In the genomic region with DNA sequence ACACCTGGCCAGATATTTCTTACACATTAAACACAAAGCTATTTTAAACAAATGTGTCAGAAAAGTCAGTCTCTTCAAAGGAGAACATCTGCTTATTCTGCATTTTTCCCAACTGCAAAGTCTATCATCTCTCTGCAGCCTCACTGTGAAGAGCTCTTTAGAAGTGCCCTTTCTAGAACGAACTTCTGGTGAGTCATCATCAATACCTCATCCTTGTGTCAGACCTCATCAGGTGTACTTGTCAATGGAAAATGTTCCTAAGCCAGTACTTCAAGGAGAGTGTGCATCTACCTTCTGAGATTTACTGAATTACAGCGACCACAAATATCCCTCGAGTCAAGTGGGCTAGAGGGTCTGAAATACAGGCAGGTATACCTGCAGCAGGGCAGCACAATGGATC, we compare ENCODE assay signal across 21 cellular contexts.
"Had no signal": no experiment of that assay in that cellular context is flagged by ENCODE, and none has a peak within 500 bp of the region (broad histone marks: within the 10 kb centered on the region; RNA-seq: fewer than 3 reads in every experiment).

No MANE protein-coding gene starts in this region.

- H3K36me3 ChIP-seq: esophagus squamous epithelium, pancreas had no signal

- DNase-seq: cortex of kidney; dorsolateral prefrontal cortex; effector CD8-positive, alpha-beta T cell; esophagus squamous epithelium; foreskin fibroblast; kidney; left colon; left ventricle myocardium superior; mesendoderm; naive B cell; occipital lobe; pancreas; right cardiac atrium; small intestine; stimulated activated CD4-positive, alpha-beta T cell treated with anti-CD3 and anti-CD28 coated beads, Interleukin-2, amount 100 ng/mL, for 48 hours; stimulated activated naive CD4-positive, alpha-beta T cell treated with Interleukin-2 at 50 U/mL for 16 hours; trophoblast cell had no signal

- H3K4me3 Mint-ChIP-seq: naive B cell, nephron had no signal

- H3K4me3 ChIP-seq: dorsolateral prefrontal cortex, esophagus squamous epithelium, lung, pancreas had no signal

- FAIRE-seq: kidney, pancreas, small intestine, urothelium cell line had no signal

- H3K27me3 Mint-ChIP-seq: progenitor cell of endocrine pancreas had no signal

- H3K27me3 ChIP-seq: dorsolateral prefrontal cortex, esophagus squamous epithelium, pancreas had no signal

- H3K27ac Mint-ChIP-seq: naive B cell, nephron, progenitor cell of endocrine pancreas had no signal

- H3K27ac ChIP-seq: dorsolateral prefrontal cortex, esophagus squamous epithelium, pancreas had no signal

- H3K9me3 ChIP-seq: pancreas had no signal

- H3K4me1 Mint-ChIP-seq: naive B cell had no signal

- H3K4me1 ChIP-seq: esophagus squamous epithelium, pancreas had no signal

- ATAC-seq: left colon, left ventricle myocardium superior, pancreas, right cardiac atrium had no signal
